ENCODE assay signal across 13 cellular contexts in the genomic region with DNA sequence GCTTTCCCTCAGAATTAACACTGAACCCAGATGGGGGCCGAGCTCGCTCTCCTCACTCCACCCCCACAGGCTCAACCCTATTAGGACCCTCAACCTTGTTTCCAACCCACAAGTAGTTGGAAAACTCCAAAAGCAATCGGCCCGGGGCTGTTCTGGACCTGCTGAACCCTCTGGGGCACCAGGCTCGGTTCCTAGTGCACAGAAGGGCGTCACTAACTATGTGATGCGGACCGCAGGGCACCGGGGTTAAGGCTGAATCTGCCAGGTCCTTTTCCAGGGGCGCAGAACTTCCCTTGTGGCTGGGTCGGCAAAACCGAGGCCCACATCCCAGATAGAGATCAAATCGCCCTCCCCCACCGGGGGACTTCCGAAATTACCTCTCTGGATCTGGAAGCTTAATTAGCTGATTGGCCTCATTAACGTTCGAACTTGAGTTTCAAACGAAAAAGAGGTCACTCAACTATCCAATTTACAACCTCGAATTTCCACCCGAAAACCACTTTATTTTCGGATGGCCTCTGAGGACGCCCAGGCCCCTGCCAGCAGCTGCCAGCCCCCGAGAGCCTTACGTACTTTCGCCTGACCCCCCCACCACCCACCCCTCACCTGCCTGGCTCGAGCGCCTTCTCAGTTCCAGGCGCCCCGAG. TPM values are rescaled to one million over a fixed set of nuclear protein-coding genes. Genes with fewer than 3 reads are reported as not detected.
DNase-seq lines count a peak whose midpoint lies in the region; ATAC-seq and TF ChIP-seq lines count a peak whose summit lies in the region.
"Had no signal": no experiment of that assay in that cellular context is flagged by ENCODE, and none has a peak within 500 bp of the region (broad histone marks: within the 10 kb centered on the region; RNA-seq: fewer than 3 reads in every experiment).

No MANE protein-coding gene starts in this region.

- peak overlapping the region; percentile 73 for H3K4me3 Mint-ChIP-seq in WTC11

- H3K9me3 ChIP-seq in BLaER1 treated with 17β-estradiol and CSF1 and Interleukin-3, amounts not matched to agents 10 nM and 100 nM (replicated peaks in 1 of 11): no peaks in the 10 kb centered on the region
- H3K9me3 ChIP-seq in iPS-15b (ENCODE audit: control insufficient read depth, insufficient read depth, low read length) (no peaks in the 10 kb centered on the region), neuronal stem cell (replicated peaks in 1 of 2; ENCODE audit: control insufficient read depth in 2 of 2, insufficient read depth in 1 of 2, low read depth in 1 of 2, low read length in 2 of 2) (no peaks in the 10 kb centered on the region)

- H3K36me3 ChIP-seq in BLaER1 treated with 17β-estradiol and CSF1 and Interleukin-3, amounts not matched to agents 10 nM and 100 nM: no peaks in the 10 kb centered on the region
- H3K36me3 ChIP-seq in iPS-15b (ENCODE audit: control insufficient read depth, insufficient read depth, low read length) (no peaks in the 10 kb centered on the region), neuronal stem cell (replicated peaks in 1 of 2; ENCODE audit: control insufficient read depth in 2 of 2, insufficient read depth in 2 of 2, low read length in 2 of 2) (no peaks in the 10 kb centered on the region)

- H3K27ac Mint-ChIP-seq in WTC11: peak overlapping the region; percentile 6; the same call in 1 of the 2 replicates

- POLR2A ChIA-PET in WTC11 (lab: Charles Lee): interaction anchor here (0.6 kb wide), 1 partner anchor 26 kb away, joined by 5 read pairs; no protein-coding TSS in a partner anchor

- H3K27me3 Mint-ChIP-seq in WTC11 (ENCODE audit: low read depth): no peaks in the 10 kb centered on the region

- H3K4me1 Mint-ChIP-seq in WTC11: peaks cover 76% of the 10 kb centered on the region

- H3K4me3 ChIP-seq in BLaER1 treated with 17β-estradiol and CSF1 and Interleukin-3, amounts not matched to agents 10 nM and 100 nM: peak overlapping the region in 9 of 10 experiments; percentile 55 to 72 (median 63); a peak in 17 of 20 replicates
- H3K4me3 ChIP-seq in iPS-15b (ENCODE audit: low read depth, low read length) (peak overlapping the region; percentile 88), neuronal stem cell (ENCODE audit: low read length in 2 of 2) (no peak overlapping the region)

- H2BK15ac ChIP-seq in neuronal stem cell (ENCODE audit: low read length): peak overlapping the region; percentile 82

- H4K20me1 ChIP-seq in BLaER1 treated with 17β-estradiol and CSF1 and Interleukin-3, amounts not matched to agents 10 nM and 100 nM: peaks cover 0 to 55% (median 38%) of the 10 kb centered on the region in 11 experiments; a peak in 18 of 22 replicates

- H3K27me3 ChIP-seq in BLaER1 treated with 17β-estradiol and CSF1 and Interleukin-3, amounts not matched to agents 10 nM and 100 nM: peaks cover 81 to 99% (median 94%) of the 10 kb centered on the region in 11 experiments
- no peaks in the 10 kb centered on the region for H3K27me3 ChIP-seq in iPS-15b (ENCODE audit: control insufficient read depth, insufficient read depth, low read length)
- H3K27me3 ChIP-seq in neuronal stem cell (ENCODE audit: control insufficient read depth in 3 of 3, insufficient read depth in 3 of 3, low read depth in 1 of 3, low read length in 3 of 3): peaks cover 9 to 88% (median 35%) of the 10 kb centered on the region in 3 experiments

- no peak overlapping the region for H4K8ac ChIP-seq in neuronal stem cell (ENCODE audit: low read depth, low read length)

- H3K18ac ChIP-seq in neuronal stem cell (ENCODE audit: low read length): peak overlapping the region; percentile 86

- H3K27ac ChIP-seq in BLaER1 treated with 17β-estradiol and CSF1 and Interleukin-3, amounts not matched to agents 10 nM and 100 nM: no peak overlapping the region
- H3K27ac ChIP-seq in neuronal stem cell (replicated peaks; ENCODE audit: low read length): no peak overlapping the region

- H3K4me1 ChIP-seq in BLaER1 treated with 17β-estradiol and CSF1 and Interleukin-3, amounts not matched to agents 10 nM and 100 nM: peaks cover 18 to 32% (median 29%) of the 10 kb centered on the region in 10 experiments
- H3K4me1 ChIP-seq in iPS-15b (ENCODE audit: control insufficient read depth, insufficient read depth, low read length): peaks cover 50% of the 10 kb centered on the region
- H3K4me1 ChIP-seq in neuronal stem cell (ENCODE audit: control insufficient read depth in 2 of 2, insufficient read depth in 1 of 2, low read depth in 1 of 2, low read length in 2 of 2): peaks cover 5 to 25% of the 10 kb centered on the region in 2 donors

- no peak overlapping the region for H4K91ac ChIP-seq in neuronal stem cell (ENCODE audit: low read depth, low read length, poor library complexity)

- no peak for TF ChIP-seq CTCF in WTC11 (IDR thresholded peaks at IDR 0.05)

- no peak overlapping the region for H3K4ac ChIP-seq in neuronal stem cell (ENCODE audit: low read length)

- no peak overlapping the region for H3K14ac ChIP-seq in neuronal stem cell (ENCODE audit: low read length)

- WGBS in neuronal stem cell (ENCODE audit: extremely low coverage in 2 of 2, insufficient read length in 2 of 2, insufficient replicate concordance in 1 of 2), 2 donors: no CpG with 5 or more reads among the region's 29 CpGs

- CTCF ChIA-PET in WTC11 (lab: Charles Lee): interaction anchor here (0.9 to 4.8 kb wide), 8 partner anchors 10 to 164 kb away, joined by 3 to 84 read pairs (median 7); no protein-coding TSS in a partner anchor

- H2BK12ac ChIP-seq in neuronal stem cell (ENCODE audit: low read length): peak overlapping the region; percentile 69

- no peak overlapping the region for H2AFZ ChIP-seq in neuronal stem cell (ENCODE audit: low read length)

- H3K9me3 Mint-ChIP-seq in WTC11: no peaks in the 10 kb centered on the region

- no peak overlapping the region for H2BK120ac ChIP-seq in neuronal stem cell (ENCODE audit: low read depth, low read length)

- peak overlapping the region; percentile 57 for H2AK5ac ChIP-seq in neuronal stem cell (ENCODE audit: low read depth, low read length)

- DNase-seq in WTC11 (ENCODE audit: low spot score) (no peak), neuronal stem cell (ENCODE audit: low spot score) (no peak), DMS153 treated with DMSO at 0.1 percent for 48 hours (lab: John Stamatoyannopoulos, UW; ENCODE audit: unreplicated experiment) (no peak), NCI-H524 (lab: John Stamatoyannopoulos, UW) (no peak)
- no peak for DNase-seq in stimulated activated CD4-positive, alpha-beta T cell treated with anti-CD3 and anti-CD28 coated beads, Interleukin-4, amount 100 ng/mL, for 4 hours
- DNase-seq: GOT3, MV-4-11, NCI-H774, right cardiac atrium had no signal

- no peak overlapping the region for H3K23ac ChIP-seq in neuronal stem cell (ENCODE audit: low read depth, low read length, poor library complexity)

- no peaks in the 10 kb centered on the region for H3K79me1 ChIP-seq in neuronal stem cell (ENCODE audit: low read depth, low read length)

- H3K9ac ChIP-seq in BLaER1 treated with 17β-estradiol and CSF1 and Interleukin-3, amounts not matched to agents 10 nM and 100 nM: no peak overlapping the region
- no peak overlapping the region for H3K9ac ChIP-seq in iPS-15b (ENCODE audit: low read depth, low read length)
- no peak overlapping the region for H3K9ac ChIP-seq in neuronal stem cell (ENCODE audit: low read depth, low read length, poor library complexity)

- H3K4me2 ChIP-seq in BLaER1 treated with 17β-estradiol and CSF1 and Interleukin-3, amounts not matched to agents 10 nM and 100 nM: peak overlapping the region; percentile 92 to 100 (median 99)
- peak overlapping the region; percentile 99 for H3K4me2 ChIP-seq in neuronal stem cell (ENCODE audit: insufficient read depth, low read length, poor library complexity, severe bottlenecking)

- no peaks in the 10 kb centered on the region for H3K36me3 Mint-ChIP-seq in WTC11

- no peak overlapping the region for H2BK5ac ChIP-seq in neuronal stem cell (ENCODE audit: low read length)

- ATAC-seq in WTC11 (no peak), HG02678 (IDR thresholded peaks at IDR 0.05; ENCODE audit: unreplicated experiment) (no peak)
- ATAC-seq: right cardiac atrium had no signal

TF ChIP-seq in WTC11, 78 proteins besides CTCF, POLR2A, EP300 and RAD21:
- TF ChIP-seq, protein P1, sequence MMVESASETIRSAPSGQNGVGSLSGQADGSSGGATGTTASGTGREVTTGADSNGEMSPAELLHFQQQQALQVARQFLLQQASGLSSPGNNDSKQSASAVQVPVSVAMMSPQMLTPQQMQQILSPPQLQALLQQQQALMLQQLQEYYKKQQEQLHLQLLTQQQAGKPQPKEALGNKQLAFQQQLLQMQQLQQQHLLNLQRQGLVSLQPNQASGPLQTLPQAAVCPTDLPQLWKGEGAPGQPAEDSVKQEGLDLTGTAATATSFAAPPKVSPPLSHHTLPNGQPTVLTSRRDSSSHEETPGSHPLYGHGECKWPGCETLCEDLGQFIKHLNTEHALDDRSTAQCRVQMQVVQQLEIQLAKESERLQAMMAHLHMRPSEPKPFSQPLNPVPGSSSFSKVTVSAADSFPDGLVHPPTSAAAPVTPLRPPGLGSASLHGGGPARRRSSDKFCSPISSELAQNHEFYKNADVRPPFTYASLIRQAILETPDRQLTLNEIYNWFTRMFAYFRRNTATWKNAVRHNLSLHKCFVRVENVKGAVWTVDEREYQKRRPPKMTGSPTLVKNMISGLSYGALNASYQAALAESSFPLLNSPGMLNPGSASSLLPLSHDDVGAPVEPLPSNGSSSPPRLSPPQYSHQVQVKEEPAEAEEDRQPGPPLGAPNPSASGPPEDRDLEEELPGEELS (CRISPR knock-in tag; IDR thresholded peaks at IDR 0.05): no peak
- TF ChIP-seq ZNF121 (CRISPR knock-in tag; IDR thresholded peaks at IDR 0.05): no peak

RNA-seq across cellular contexts. Expression of a gene that starts 1.7 kb away (rescaled TPM):
- total RNA-seq in WTC11 (2021): 57.5 to 69.3 TPM (median 64.8 TPM) in 3 replicates
- 5.0 TPM for polyA plus RNA-seq in neuronal stem cell (2013, experiment 1 of 2)
- polyA plus RNA-seq in neuronal stem cell (2013, experiment 2 of 2): 5.0 TPM
- total RNA-seq: activated CD8-positive, alpha-beta memory T cell treated with anti-CD3 and anti-CD28 coated beads for 36 hours had no signal

Comparison
In these comparisons a context has a peak if more than half of its experiments do, and no peak if none do; other contexts are left out.
1. H3K4me3 ChIP-seq: peak in BLaER1 treated with 17β-estradiol and CSF1 and Interleukin-3, amounts not matched to agents 10 nM and 100 nM (9 of 10) and iPS-15b (single experiment); none in neuronal stem cell (0 of 2).